In the genomic region with DNA sequence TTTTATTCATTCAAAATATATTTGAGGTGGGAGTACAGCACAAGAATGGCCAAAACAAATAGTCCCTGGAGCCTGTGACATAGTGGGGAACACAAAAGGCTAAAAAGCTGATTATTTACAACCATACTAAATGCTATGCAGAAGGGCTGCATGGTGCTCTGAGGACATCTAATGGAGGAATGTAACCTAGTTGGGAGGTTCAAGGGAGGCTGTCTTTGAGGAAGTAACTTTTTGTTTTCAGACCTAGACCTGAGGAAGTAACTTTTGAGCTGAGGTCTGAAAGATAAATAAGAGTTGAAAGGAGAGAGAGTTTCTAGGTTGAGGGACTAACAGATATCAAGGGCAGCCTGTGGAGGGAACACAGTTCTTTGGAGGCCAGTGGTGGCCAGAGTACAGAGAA, we compare ENCODE assay signal across 10 cellular contexts. TPM values are rescaled to one million over a fixed set of nuclear protein-coding genes. Genes with fewer than 3 reads are reported as not detected.
DNase-seq lines count a peak whose midpoint lies in the region; ATAC-seq, FAIRE-seq and TF ChIP-seq lines count a peak whose summit lies in the region.
"Had no signal": no experiment of that assay in that cellular context is flagged by ENCODE, and none has a peak within 500 bp of the region (broad histone marks: within the 10 kb centered on the region; RNA-seq: fewer than 3 reads in every experiment).

No MANE protein-coding gene starts in this region.

- H3K27me3 ChIP-seq in ascending aorta, result no peaks in the 10 kb centered on the region

- intact Hi-C loops in ascending aorta (cut with DNase I), result loop anchor here (1.0 to 10.0 kb wide), 4 partner anchors 50 to 423 kb away; partner anchors contain the start of gene ATP1B3

- H3K36me3 ChIP-seq in ascending aorta, result no peaks in the 10 kb centered on the region

- no peaks in the 10 kb centered on the region for H3K9me3 Mint-ChIP-seq in stimulated activated naive B cell treated with anti-CD40 and anti-IgM and Interleukin-4, amounts not matched to agents 10 μg/mL and 1 μg/mL and 100 μg/mL, for 72 hours
- H3K9me3 Mint-ChIP-seq: activated naive CD4-positive, alpha-beta T cell treated with anti-CD3 and anti-CD28 coated beads, Interleukin-2, amount 50 U/mL, for 24 hours; stimulated activated naive CD8-positive, alpha-beta T cell treated with anti-CD3 and anti-CD28 coated beads, Interleukin-15, Interleukin-2, amounts not matched to agents 100 ng/mL and 50 ng/mL, for 24 hours had no signal

- no peak for FAIRE-seq in D721Med (lab: Jason Lieb, UNC)

- no peak overlapping the region for H3K4me3 ChIP-seq in ascending aorta

- DNase-seq in D721Med (ENCODE audit: insufficient read length, low spot score) (no peak), NCI-H774 (lab: John Stamatoyannopoulos, UW) (peak; percentile 35), ascending aorta (ENCODE audit: low spot score in 2 of 2) (no peak), hippocampal formation (lab: John Stamatoyannopoulos, UW) (peak; percentile 18 to 68), amniotic stem cell (lab: John Stamatoyannopoulos, UW) (no peak)
- peak; percentile 38 for DNase-seq in stimulated activated naive B cell treated with anti-CD40 and anti-IgM and Interleukin-4, amounts not matched to agents 10 μg/mL and 1 μg/mL and 100 μg/mL, for 72 hours

- H3K9me3 ChIP-seq in ascending aorta, result no peaks in the 10 kb centered on the region

- peaks cover 4 to 5% of the 10 kb centered on the region in 2 donors for H3K36me3 Mint-ChIP-seq in stimulated activated naive B cell treated with anti-CD40 and anti-IgM and Interleukin-4, amounts not matched to agents 10 μg/mL and 1 μg/mL and 100 μg/mL, for 72 hours

- TF ChIP-seq CTCF in D721Med (IDR thresholded peaks at IDR 0.05; ENCODE audit: insufficient read depth, missing control alignments) (peak; percentile 35), ascending aorta (IDR thresholded peaks at IDR 0.05) (peak; percentile 66 to 86 (median 73))

- H3K27ac Mint-ChIP-seq in stimulated activated naive B cell treated with anti-CD40 and anti-IgM and Interleukin-4, amounts not matched to agents 10 μg/mL and 1 μg/mL and 100 μg/mL, for 72 hours, result no peak overlapping the region
- H3K27ac Mint-ChIP-seq: activated naive CD4-positive, alpha-beta T cell treated with anti-CD3 and anti-CD28 coated beads, Interleukin-2, amount 50 U/mL, for 24 hours; stimulated activated naive CD8-positive, alpha-beta T cell treated with anti-CD3 and anti-CD28 coated beads, Interleukin-15, Interleukin-2, amounts not matched to agents 100 ng/mL and 50 ng/mL, for 24 hours had no signal

- peaks cover 0 to 2% of the 10 kb centered on the region in 2 donors for H3K27me3 Mint-ChIP-seq in stimulated activated naive B cell treated with anti-CD40 and anti-IgM and Interleukin-4, amounts not matched to agents 10 μg/mL and 1 μg/mL and 100 μg/mL, for 72 hours
- H3K27me3 Mint-ChIP-seq: activated naive CD4-positive, alpha-beta T cell treated with anti-CD3 and anti-CD28 coated beads, Interleukin-2, amount 50 U/mL, for 24 hours; stimulated activated naive CD8-positive, alpha-beta T cell treated with anti-CD3 and anti-CD28 coated beads, Interleukin-15, Interleukin-2, amounts not matched to agents 100 ng/mL and 50 ng/mL, for 24 hours had no signal

- no peak overlapping the region for H3K4me3 Mint-ChIP-seq in stimulated activated naive B cell treated with anti-CD40 and anti-IgM and Interleukin-4, amounts not matched to agents 10 μg/mL and 1 μg/mL and 100 μg/mL, for 72 hours
- H3K4me3 Mint-ChIP-seq: activated naive CD4-positive, alpha-beta T cell treated with anti-CD3 and anti-CD28 coated beads, Interleukin-2, amount 50 U/mL, for 24 hours; stimulated activated naive CD8-positive, alpha-beta T cell treated with anti-CD3 and anti-CD28 coated beads, Interleukin-15, Interleukin-2, amounts not matched to agents 100 ng/mL and 50 ng/mL, for 24 hours had no signal

- H3K4me1 Mint-ChIP-seq in stimulated activated naive B cell treated with anti-CD40 and anti-IgM and Interleukin-4, amounts not matched to agents 10 μg/mL and 1 μg/mL and 100 μg/mL, for 72 hours, result peaks cover 9 to 11% of the 10 kb centered on the region in 2 donors

- H3K4me1 ChIP-seq in ascending aorta, result peaks cover 0 to 26% of the 10 kb centered on the region in 2 donors

- peak overlapping the region; percentile 20 to 27 for H3K27ac ChIP-seq in ascending aorta

- ATAC-seq in GM18858 (IDR thresholded peaks at IDR 0.05; ENCODE audit: unreplicated experiment) (peak; percentile 73), HG02981 (IDR thresholded peaks at IDR 0.05; ENCODE audit: unreplicated experiment) (peak; percentile 82)
- peak; percentile 91 to 92 for ATAC-seq in stimulated activated naive B cell treated with anti-CD40 and anti-IgM and Interleukin-4, amounts not matched to agents 10 μg/mL and 1 μg/mL and 100 μg/mL, for 72 hours (replicated peaks)

RNA-seq across cellular contexts. Expression of gene RASA2, which starts 34.8 kb away (rescaled TPM):
- 7.7 TPM for total RNA-seq in ascending aorta

Comparison
In these comparisons a context has a peak if more than half of its experiments do, and no peak if none do; other contexts are left out.
1. DNase-seq: peak in NCI-H774 (single experiment), hippocampal formation (2 of 2) and stimulated activated naive B cell treated with anti-CD40 and anti-IgM and Interleukin-4, amounts not matched to agents 10 μg/mL and 1 μg/mL and 100 μg/mL, for 72 hours (single experiment); none in D721Med (single experiment), ascending aorta (0 of 2) and amniotic stem cell (single experiment).
2. Peak in every context shown above with its lines, with median percentiles within 50 percentile points of each other: ATAC-seq.